In the genomic region with DNA sequence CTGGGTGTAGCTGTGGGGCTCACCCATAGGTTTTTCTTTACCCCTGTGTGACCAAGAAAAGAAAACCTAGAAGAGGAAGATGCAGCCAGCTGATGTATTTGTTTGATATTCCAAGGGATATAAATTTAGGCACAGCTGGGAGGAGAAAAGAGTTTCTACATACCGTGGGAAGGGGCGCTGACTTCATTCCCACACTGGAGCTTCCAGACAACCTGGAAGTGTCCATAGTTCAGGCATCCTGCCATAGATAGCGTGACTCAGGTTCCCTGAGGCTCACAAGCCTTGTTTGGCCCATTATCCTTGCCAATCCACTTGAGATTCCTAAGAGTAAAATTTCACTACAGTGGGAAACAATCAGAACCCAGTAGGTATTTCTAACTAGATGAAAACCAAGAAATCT, we compare ENCODE assay signal across 15 cellular contexts.
DNase-seq lines count a peak whose midpoint lies in the region; ATAC-seq and TF ChIP-seq lines count a peak whose summit lies in the region.
"Had no signal": no experiment of that assay in that cellular context is flagged by ENCODE, and none has a peak within 500 bp of the region (broad histone marks: within the 10 kb centered on the region; RNA-seq: fewer than 3 reads in every experiment).

No MANE protein-coding gene starts in this region.

- no peak overlapping the region for H3K4me3 Mint-ChIP-seq in activated CD4-positive, alpha-beta memory T cell treated with anti-CD3 and anti-CD28 coated beads for 36 hours
- H3K4me3 Mint-ChIP-seq in effector memory CD8-positive, alpha-beta T cell, result no peak overlapping the region
- H3K4me3 Mint-ChIP-seq: central memory CD8-positive, alpha-beta T cell; stimulated activated naive CD8-positive, alpha-beta T cell treated with anti-CD3 and anti-CD28 coated beads, Interleukin-15, Interleukin-2, amounts not matched to agents 100 ng/mL and 50 ng/mL, for 24 hours had no signal

- POLR2A ChIA-PET in activated CD4-positive, alpha-beta memory T cell treated with anti-CD3 and anti-CD28 coated beads for 36 hours (lab: Charles Lee), result no interaction called here

- H3K27ac Mint-ChIP-seq in activated CD4-positive, alpha-beta memory T cell treated with anti-CD3 and anti-CD28 coated beads for 36 hours, result no peak overlapping the region
- no peak overlapping the region for H3K27ac Mint-ChIP-seq in effector memory CD8-positive, alpha-beta T cell
- H3K27ac Mint-ChIP-seq: stimulated activated naive CD8-positive, alpha-beta T cell treated with anti-CD3 and anti-CD28 coated beads, Interleukin-15, Interleukin-2, amounts not matched to agents 100 ng/mL and 50 ng/mL, for 24 hours had no signal

- H3K9me3 ChIP-seq in adipocyte (ENCODE audit: control insufficient read depth, low read length) (no peaks in the 10 kb centered on the region), gastrocnemius medialis (no peaks in the 10 kb centered on the region)

- DNase-seq in ELR (ENCODE audit: low read depth) (peak; percentile 79), adipocyte (ENCODE audit: low read depth) (peak; percentile 61), fibroblast of villous mesenchyme (ENCODE audit: low read depth) (peak; percentile 66), gastrocnemius medialis (peak; percentile 33 to 46), substantia nigra (lab: John Stamatoyannopoulos, UW) (no peak)
- no peak for DNase-seq in activated CD4-positive, alpha-beta memory T cell treated with anti-CD3 and anti-CD28 coated beads for 36 hours
- no peak for DNase-seq in effector memory CD8-positive, alpha-beta T cell
- no peak for DNase-seq in central memory CD4-positive, alpha-beta T cell
- DNase-seq: activated CD4-positive, alpha-beta T cell treated with anti-CD3 and anti-CD28 coated beads, Interleukin-2, amount 50 U/mL, for 4 hours; activated gamma-delta T cell treated with Interleukin-2 at 50 U/mL for 16 hours; foreskin melanocyte; NCI-H1436; NCI-H69 had no signal

- H3K27ac ChIP-seq in gastrocnemius medialis, result no peak overlapping the region
- no peak overlapping the region for H3K27ac ChIP-seq in substantia nigra (ENCODE audit: low read depth, low read length, poor library complexity, severe bottlenecking)

- peak; percentile 53 to 86 for ATAC-seq in gastrocnemius medialis
- no peak for ATAC-seq in effector memory CD8-positive, alpha-beta T cell (replicated peaks)

- in situ Hi-C loops in gastrocnemius medialis (cut with MboI; ENCODE audit: low sequenced_read_pairs in 4 of 4), result no loop called here

- intact Hi-C loops in gastrocnemius medialis (cut with DNase I; ENCODE audit: low total_unique reads), result no loop called here
- intact Hi-C loops in activated CD4-positive, alpha-beta memory T cell treated with anti-CD3 and anti-CD28 coated beads for 36 hours (cut with micrococcal nuclease), result no loop called here

- no peaks in the 10 kb centered on the region for H3K27me3 ChIP-seq in adipocyte (replicated peaks; ENCODE audit: control insufficient read depth, insufficient read depth, low read length)
- no peaks in the 10 kb centered on the region for H3K27me3 ChIP-seq in gastrocnemius medialis

- peaks cover 32% of the 10 kb centered on the region for H3K4me1 ChIP-seq in adipocyte (ENCODE audit: control insufficient read depth, insufficient read depth, low read length)
- H3K4me1 ChIP-seq in gastrocnemius medialis, result peaks cover 0 to 10% of the 10 kb centered on the region in 2 donors

- no peak overlapping the region for H3K9ac ChIP-seq in adipocyte (ENCODE audit: low read length)

- peaks cover 6% of the 10 kb centered on the region for H3K27me3 Mint-ChIP-seq in activated CD4-positive, alpha-beta memory T cell treated with anti-CD3 and anti-CD28 coated beads for 36 hours
- H3K27me3 Mint-ChIP-seq in effector memory CD8-positive, alpha-beta T cell, result peaks cover 0 to 15% of the 10 kb centered on the region in 2 donors

- TF ChIP-seq CTCF in fibroblast of villous mesenchyme (IDR thresholded peaks at IDR 0.05; ENCODE audit: insufficient read depth, low read depth, low read length) (no peak), gastrocnemius medialis (IDR thresholded peaks at IDR 0.05 in 4 of 5, conservative IDR thresholded peaks at IDR 0.05 in 1 of 5) (no peak)

- H3K4me3 ChIP-seq in adipocyte (ENCODE audit: low read length), result peak overlapping the region; percentile 3
- H3K4me3 ChIP-seq in fibroblast of villous mesenchyme (ENCODE audit: low read depth, low read length), result no peak overlapping the region
- no peak overlapping the region for H3K4me3 ChIP-seq in gastrocnemius medialis

- H3K36me3 ChIP-seq in adipocyte (ENCODE audit: control insufficient read depth, insufficient read depth, low read length, severe bottlenecking), result no peaks in the 10 kb centered on the region
- H3K36me3 ChIP-seq in gastrocnemius medialis, result no peaks in the 10 kb centered on the region

- CTCF ChIA-PET in activated CD4-positive, alpha-beta memory T cell treated with anti-CD3 and anti-CD28 coated beads for 36 hours (lab: Charles Lee), result no interaction called here

- no peaks in the 10 kb centered on the region for H3K9me3 Mint-ChIP-seq in activated CD4-positive, alpha-beta memory T cell treated with anti-CD3 and anti-CD28 coated beads for 36 hours
- H3K9me3 Mint-ChIP-seq in effector memory CD8-positive, alpha-beta T cell, result no peaks in the 10 kb centered on the region
- H3K9me3 Mint-ChIP-seq: central memory CD8-positive, alpha-beta T cell; stimulated activated naive CD8-positive, alpha-beta T cell treated with anti-CD3 and anti-CD28 coated beads, Interleukin-15, Interleukin-2, amounts not matched to agents 100 ng/mL and 50 ng/mL, for 24 hours had no signal

- no peaks in the 10 kb centered on the region for H3K4me1 Mint-ChIP-seq in activated CD4-positive, alpha-beta memory T cell treated with anti-CD3 and anti-CD28 coated beads for 36 hours (ENCODE audit: low read depth)
- H3K4me1 Mint-ChIP-seq in effector memory CD8-positive, alpha-beta T cell (ENCODE audit: low read depth in 2 of 2), result no peaks in the 10 kb centered on the region
- H3K4me1 Mint-ChIP-seq: central memory CD8-positive, alpha-beta T cell had no signal

- H3K36me3 Mint-ChIP-seq in activated CD4-positive, alpha-beta memory T cell treated with anti-CD3 and anti-CD28 coated beads for 36 hours, result no peaks in the 10 kb centered on the region
- no peaks in the 10 kb centered on the region for H3K36me3 Mint-ChIP-seq in effector memory CD8-positive, alpha-beta T cell (ENCODE audit: insufficient read depth)

- TF ChIP-seq POLR2A in gastrocnemius medialis (IDR thresholded peaks at IDR 0.05), result no peak

Comparison
In these comparisons a context has a peak if more than half of its experiments do, and no peak if none do; other contexts are left out.
1. DNase-seq: peak in ELR (single experiment), adipocyte (single experiment), fibroblast of villous mesenchyme (single experiment) and gastrocnemius medialis (2 of 2); none in activated CD4-positive, alpha-beta memory T cell treated with anti-CD3 and anti-CD28 coated beads for 36 hours (single experiment), substantia nigra (0 of 49), effector memory CD8-positive, alpha-beta T cell (0 of 3) and central memory CD4-positive, alpha-beta T cell (single experiment).